In genomic region chr20:13758884-13759283, GRCh38 we compare ENCODE assay signal across 1 cellular context.
TF ChIP-seq lines count a peak whose summit lies in the region.

No MANE protein-coding gene starts in this region.

TF ChIP-seq in GM12878, 131 proteins besides CTCF, POLR2A, EP300 and RAD21:
- TF ChIP-seq RELA (IDR thresholded peaks at IDR 0.05; ENCODE audit: borderline replicate concordance, partially characterized antibody): no peak
- TF ChIP-seq TCF3 (IDR thresholded peaks at IDR 0.05; ENCODE audit: borderline replicate concordance, insufficient read depth, low read depth, low read length): no peak
- TF ChIP-seq TAF1 (IDR thresholded peaks at IDR 0.05; ENCODE audit: borderline replicate concordance, low read depth, low read length): no peak
- TF ChIP-seq MTA3 (IDR thresholded peaks at IDR 0.05; ENCODE audit: borderline replicate concordance, low read length): no peak
- TF ChIP-seq ETV6 (conservative IDR thresholded peaks at IDR 0.05 in 1 of 2, IDR thresholded peaks at IDR 0.05 in 1 of 2; ENCODE audit: borderline replicate concordance in 1 of 2, low read depth in 1 of 2): no peak
- TF ChIP-seq, protein P1, sequence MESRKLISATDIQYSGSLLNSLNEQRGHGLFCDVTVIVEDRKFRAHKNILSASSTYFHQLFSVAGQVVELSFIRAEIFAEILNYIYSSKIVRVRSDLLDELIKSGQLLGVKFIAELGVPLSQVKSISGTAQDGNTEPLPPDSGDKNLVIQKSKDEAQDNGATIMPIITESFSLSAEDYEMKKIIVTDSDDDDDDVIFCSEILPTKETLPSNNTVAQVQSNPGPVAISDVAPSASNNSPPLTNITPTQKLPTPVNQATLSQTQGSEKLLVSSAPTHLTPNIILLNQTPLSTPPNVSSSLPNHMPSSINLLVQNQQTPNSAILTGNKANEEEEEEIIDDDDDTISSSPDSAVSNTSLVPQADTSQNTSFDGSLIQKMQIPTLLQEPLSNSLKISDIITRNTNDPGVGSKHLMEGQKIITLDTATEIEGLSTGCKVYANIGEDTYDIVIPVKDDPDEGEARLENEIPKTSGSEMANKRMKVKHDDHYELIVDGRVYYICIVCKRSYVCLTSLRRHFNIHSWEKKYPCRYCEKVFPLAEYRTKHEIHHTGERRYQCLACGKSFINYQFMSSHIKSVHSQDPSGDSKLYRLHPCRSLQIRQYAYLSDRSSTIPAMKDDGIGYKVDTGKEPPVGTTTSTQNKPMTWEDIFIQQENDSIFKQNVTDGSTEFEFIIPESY (IDR thresholded peaks at IDR 0.05): no peak
- TF ChIP-seq HDGF (IDR thresholded peaks at IDR 0.05): no peak
- no peak for TF ChIP-seq STAT1 (conservative IDR thresholded peaks at IDR 0.05)
- no peak for TF ChIP-seq MTA2 (IDR thresholded peaks at IDR 0.05; ENCODE audit: low read depth)
- no peak for TF ChIP-seq IRF4 (IDR thresholded peaks at IDR 0.05; ENCODE audit: low read depth, low read length)
- TF ChIP-seq ZNF384 (IDR thresholded peaks at IDR 0.05; ENCODE audit: borderline replicate concordance, low read depth, low read length): no peak
- TF ChIP-seq, protein P2, sequence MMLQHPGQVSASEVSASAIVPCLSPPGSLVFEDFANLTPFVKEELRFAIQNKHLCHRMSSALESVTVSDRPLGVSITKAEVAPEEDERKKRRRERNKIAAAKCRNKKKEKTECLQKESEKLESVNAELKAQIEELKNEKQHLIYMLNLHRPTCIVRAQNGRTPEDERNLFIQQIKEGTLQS (IDR thresholded peaks at IDR 0.05; ENCODE audit: borderline replicate concordance, extremely low read depth, low read depth, low read length): no peak
- TF ChIP-seq BCLAF1 (IDR thresholded peaks at IDR 0.05): no peak
- TF ChIP-seq RBBP5 (conservative IDR thresholded peaks at IDR 0.05): no peak
- no peak for TF ChIP-seq ZZZ3 (IDR thresholded peaks at IDR 0.05; ENCODE audit: control insufficient read depth, insufficient read length, low read depth)
- no peak for TF ChIP-seq BACH1 (IDR thresholded peaks at IDR 0.05; ENCODE audit: borderline replicate concordance)
- no peak for TF ChIP-seq BRCA1 (IDR thresholded peaks at IDR 0.05; ENCODE audit: low read depth, low read length)
TF ChIP-seq in GM12878: peak in this region for 0.
